ENCODE assay signal across 20 cellular contexts in genomic region chr18:55731594-55732042, GRCh38.
A peak's percentile ranks its signal among the peaks of the same experiment; 100 is the strongest.
DNase-seq lines count a peak whose midpoint lies in the region; ATAC-seq and TF ChIP-seq lines count a peak whose summit lies in the region.
"Had no signal": no experiment of that assay in that cellular context is flagged by ENCODE, and none has a peak within 500 bp of the region (broad histone marks: within the 10 kb centered on the region; RNA-seq: fewer than 3 reads in every experiment).

No MANE protein-coding gene starts in this region.

- no peaks in the 10 kb centered on the region for H3K27me3 Mint-ChIP-seq in stimulated activated memory B cell treated with anti-CD40 and anti-IgM and Interleukin-4, amounts not matched to agents 10 μg/mL and 1 μg/mL and 100 μg/mL, for 72 hours
- H3K27me3 Mint-ChIP-seq: activated CD8-positive, alpha-beta T cell treated with anti-CD3 and anti-CD28 coated beads for 36 hours; naive thymus-derived CD8-positive, alpha-beta T cell had no signal

- no peak overlapping the region for H3K4me3 Mint-ChIP-seq in stimulated activated memory B cell treated with anti-CD40 and anti-IgM and Interleukin-4, amounts not matched to agents 10 μg/mL and 1 μg/mL and 100 μg/mL, for 72 hours
- H3K4me3 Mint-ChIP-seq: activated CD8-positive, alpha-beta T cell treated with anti-CD3 and anti-CD28 coated beads for 36 hours; H9; naive thymus-derived CD8-positive, alpha-beta T cell had no signal

- no peaks in the 10 kb centered on the region for H3K9me3 ChIP-seq in heart right ventricle
- H3K9me3 ChIP-seq: esophagus muscularis mucosa, tibial nerve had no signal

- peaks cover 0 to 21% (median 17%) of the 10 kb centered on the region in 9 donors for H3K4me1 ChIP-seq in heart right ventricle
- H3K4me1 ChIP-seq: tibial nerve had no signal

- WGBS in heart right ventricle, 2 donors = 49 to 55% methylated on average over 4 of the region's 4 CpGs

- no peaks in the 10 kb centered on the region for H3K36me3 ChIP-seq in heart right ventricle
- H3K36me3 ChIP-seq: esophagus muscularis mucosa, tibial nerve had no signal

- DNase-seq in heart right ventricle (no peak), Right ventricle myocardium inferior (ENCODE audit: missing footprints) (no peak), OCI-M2 (lab: John Stamatoyannopoulos, UW; ENCODE audit: unreplicated experiment) (peak; percentile 54), fibroblast of pulmonary artery (ENCODE audit: low read depth) (peak; percentile 82), NCI-H345 (lab: John Stamatoyannopoulos, UW) (no peak), NCI-H526 (lab: John Stamatoyannopoulos, UW) (no peak), Ammon's horn (ENCODE audit: low spot score) (no peak)
- DNase-seq: activated CD8-positive, alpha-beta T cell treated with anti-CD3 and anti-CD28 coated beads for 36 hours; amniotic stem cell; H9; Karpas-422; naive thymus-derived CD8-positive, alpha-beta T cell; PC-3; retina; stimulated activated CD4-positive, alpha-beta T cell treated with anti-CD3 and anti-CD28 coated beads, Interleukin-2, amount 100 ng/mL, for 48 hours; stimulated activated CD8-positive, alpha-beta memory T cell treated with anti-CD3 and anti-CD28 coated beads, Interleukin-4, amount 100 ng/mL, for 48 hours had no signal

- peaks cover 9% of the 10 kb centered on the region for H3K9me3 Mint-ChIP-seq in stimulated activated memory B cell treated with anti-CD40 and anti-IgM and Interleukin-4, amounts not matched to agents 10 μg/mL and 1 μg/mL and 100 μg/mL, for 72 hours
- H3K9me3 Mint-ChIP-seq: H9 had no signal

- peaks cover 6% of the 10 kb centered on the region for H3K4me1 Mint-ChIP-seq in stimulated activated memory B cell treated with anti-CD40 and anti-IgM and Interleukin-4, amounts not matched to agents 10 μg/mL and 1 μg/mL and 100 μg/mL, for 72 hours
- H3K4me1 Mint-ChIP-seq: naive thymus-derived CD8-positive, alpha-beta T cell had no signal

- H3K4me3 ChIP-seq in heart right ventricle (no peak overlapping the region), fibroblast of pulmonary artery (replicated peaks; ENCODE audit: low read depth, low read length) (no peak overlapping the region)
- H3K4me3 ChIP-seq: esophagus muscularis mucosa, tibial nerve had no signal

- peak in 5 of 8 donors; percentile 31 to 61 (median 46) for ATAC-seq in heart right ventricle
- ATAC-seq in Right ventricle myocardium inferior = no peak
- peak; percentile 48 for ATAC-seq in stimulated activated memory B cell treated with anti-CD40 and anti-IgM and Interleukin-4, amounts not matched to agents 10 μg/mL and 1 μg/mL and 100 μg/mL, for 72 hours
- ATAC-seq: activated CD8-positive, alpha-beta T cell treated with anti-CD3 and anti-CD28 coated beads for 36 hours; naive thymus-derived CD8-positive, alpha-beta T cell; PC-3; SK-N-SH treated with all-trans-retinoic acid at 6 μM for 48 hours had no signal

- intact Hi-C loops in heart right ventricle (cut with DNase I) = loop anchor here in 2 of 10 donors (5.0 to 10.0 kb wide), 3 partner anchors 46 to 309 kb away; no protein-coding TSS in a partner anchor
- intact Hi-C loops in Right ventricle myocardium inferior (cut with DNase I) = loop anchor here (5.0 kb wide), 1 partner anchor 144 kb away; the partner anchor contains the start of gene TCF4

- H3K27ac Mint-ChIP-seq in stimulated activated memory B cell treated with anti-CD40 and anti-IgM and Interleukin-4, amounts not matched to agents 10 μg/mL and 1 μg/mL and 100 μg/mL, for 72 hours = no peak overlapping the region
- H3K27ac Mint-ChIP-seq: activated CD8-positive, alpha-beta T cell treated with anti-CD3 and anti-CD28 coated beads for 36 hours; H9; naive thymus-derived CD8-positive, alpha-beta T cell had no signal

- H3K27ac ChIP-seq in heart right ventricle = peak overlapping the region; percentile 16 to 84 (median 56)
- H3K27ac ChIP-seq: esophagus muscularis mucosa had no signal

- no peaks in the 10 kb centered on the region for H3K27me3 ChIP-seq in heart right ventricle
- H3K27me3 ChIP-seq: esophagus muscularis mucosa, tibial nerve had no signal

- no peaks in the 10 kb centered on the region for H3K36me3 Mint-ChIP-seq in stimulated activated memory B cell treated with anti-CD40 and anti-IgM and Interleukin-4, amounts not matched to agents 10 μg/mL and 1 μg/mL and 100 μg/mL, for 72 hours
- H3K36me3 Mint-ChIP-seq: naive thymus-derived CD8-positive, alpha-beta T cell had no signal

- no peak for TF ChIP-seq CTCF in heart right ventricle (IDR thresholded peaks at IDR 0.05)
- TF ChIP-seq CTCF in fibroblast of pulmonary artery (IDR thresholded peaks at IDR 0.05; ENCODE audit: low read length, missing control alignments) = no peak

Comparison
In these comparisons a context has a peak if more than half of its experiments do, and no peak if none do; other contexts are left out.
1. DNase-seq: peak in OCI-M2 (single experiment) and fibroblast of pulmonary artery (single experiment); none in heart right ventricle (0 of 2), Right ventricle myocardium inferior (single experiment), NCI-H345 (single experiment), NCI-H526 (0 of 2) and Ammon's horn (single experiment).